ENCODE assay signal across 1 cellular context in the genomic region with DNA sequence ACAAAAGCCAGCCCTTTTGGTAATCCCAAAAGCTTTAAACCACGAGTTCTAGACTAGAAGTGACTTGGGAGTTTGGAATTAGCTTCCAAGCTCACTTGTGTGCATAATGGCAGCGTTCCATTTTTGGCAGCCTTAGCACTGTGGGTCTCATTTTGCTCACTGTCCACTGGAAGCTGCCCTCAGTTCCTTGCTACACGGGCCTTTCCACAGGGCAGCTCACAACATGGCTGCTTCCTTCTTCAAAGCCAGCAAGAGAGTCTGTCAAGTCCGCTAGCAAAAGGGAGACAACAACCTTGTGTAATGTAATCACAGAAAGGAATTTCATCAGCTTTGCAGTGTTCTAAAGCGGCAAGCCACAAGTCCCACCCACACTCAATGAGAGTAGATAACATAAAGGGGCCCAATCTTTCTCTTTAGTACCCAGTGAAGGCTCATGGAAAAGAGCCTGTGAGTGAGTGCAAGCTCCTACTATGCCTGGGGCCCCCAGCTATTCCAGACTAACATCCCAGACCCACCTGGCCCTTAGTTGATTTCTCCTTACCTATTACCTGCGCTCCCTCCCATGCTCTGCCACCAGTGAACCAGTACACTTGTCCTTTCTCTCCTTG.
A peak's percentile ranks its signal among the peaks of the same experiment; 100 is the strongest.
TF ChIP-seq lines count a peak whose summit lies in the region.

No MANE protein-coding gene starts in this region.

TF ChIP-seq in HepG2, 621 proteins besides CTCF, POLR2A, EP300 and RAD21 (continued from another document and continues in another):
- TF ChIP-seq, protein P1, sequence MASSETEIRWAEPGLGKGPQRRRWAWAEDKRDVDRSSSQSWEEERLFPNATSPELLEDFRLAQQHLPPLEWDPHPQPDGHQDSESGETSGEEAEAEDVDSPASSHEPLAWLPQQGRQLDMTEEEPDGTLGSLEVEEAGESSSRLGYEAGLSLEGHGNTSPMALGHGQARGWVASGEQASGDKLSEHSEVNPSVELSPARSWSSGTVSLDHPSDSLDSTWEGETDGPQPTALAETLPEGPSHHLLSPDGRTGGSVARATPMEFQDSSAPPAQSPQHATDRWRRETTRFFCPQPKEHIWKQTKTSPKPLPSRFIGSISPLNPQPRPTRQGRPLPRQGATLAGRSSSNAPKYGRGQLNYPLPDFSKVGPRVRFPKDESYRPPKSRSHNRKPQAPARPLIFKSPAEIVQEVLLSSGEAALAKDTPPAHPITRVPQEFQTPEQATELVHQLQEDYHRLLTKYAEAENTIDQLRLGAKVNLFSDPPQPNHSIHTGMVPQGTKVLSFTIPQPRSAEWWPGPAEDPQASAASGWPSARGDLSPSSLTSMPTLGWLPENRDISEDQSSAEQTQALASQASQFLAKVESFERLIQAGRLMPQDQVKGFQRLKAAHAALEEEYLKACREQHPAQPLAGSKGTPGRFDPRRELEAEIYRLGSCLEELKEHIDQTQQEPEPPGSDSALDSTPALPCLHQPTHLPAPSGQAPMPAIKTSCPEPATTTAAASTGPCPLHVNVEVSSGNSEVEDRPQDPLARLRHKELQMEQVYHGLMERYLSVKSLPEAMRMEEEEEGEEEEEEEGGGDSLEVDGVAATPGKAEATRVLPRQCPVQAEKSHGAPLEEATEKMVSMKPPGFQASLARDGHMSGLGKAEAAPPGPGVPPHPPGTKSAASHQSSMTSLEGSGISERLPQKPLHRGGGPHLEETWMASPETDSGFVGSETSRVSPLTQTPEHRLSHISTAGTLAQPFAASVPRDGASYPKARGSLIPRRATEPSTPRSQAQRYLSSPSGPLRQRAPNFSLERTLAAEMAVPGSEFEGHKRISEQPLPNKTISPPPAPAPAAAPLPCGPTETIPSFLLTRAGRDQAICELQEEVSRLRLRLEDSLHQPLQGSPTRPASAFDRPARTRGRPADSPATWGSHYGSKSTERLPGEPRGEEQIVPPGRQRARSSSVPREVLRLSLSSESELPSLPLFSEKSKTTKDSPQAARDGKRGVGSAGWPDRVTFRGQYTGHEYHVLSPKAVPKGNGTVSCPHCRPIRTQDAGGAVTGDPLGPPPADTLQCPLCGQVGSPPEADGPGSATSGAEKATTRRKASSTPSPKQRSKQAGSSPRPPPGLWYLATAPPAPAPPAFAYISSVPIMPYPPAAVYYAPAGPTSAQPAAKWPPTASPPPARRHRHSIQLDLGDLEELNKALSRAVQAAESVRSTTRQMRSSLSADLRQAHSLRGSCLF (CRISPR knock-in tag; IDR thresholded peaks at IDR 0.05; ENCODE audit: borderline replicate concordance): no peak
- TF ChIP-seq SNAPC2 (CRISPR knock-in tag; IDR thresholded peaks at IDR 0.05) (no peak), ZFP1 (CRISPR knock-in tag; IDR thresholded peaks at IDR 0.05) (0 out of 2 replicates have a peak, but pooled peaks have one; percentile 37), TCF7 (IDR thresholded peaks at IDR 0.05; ENCODE audit: low read depth) (0 out of 2 replicates have a peak, but pooled peaks have one; percentile 21), TOPORS (CRISPR knock-in tag; IDR thresholded peaks at IDR 0.05) (no peak), ZNF644 (CRISPR knock-in tag; IDR thresholded peaks at IDR 0.05; ENCODE audit: low read depth) (peak; percentile 88), REPIN1 (CRISPR knock-in tag; IDR thresholded peaks at IDR 0.05; ENCODE audit: borderline replicate concordance, low read depth) (0 out of 2 replicates have a peak, but pooled peaks have one; percentile 36), JDP2 (CRISPR knock-in tag; IDR thresholded peaks at IDR 0.05; ENCODE audit: borderline replicate concordance) (no peak), ZNF777 (CRISPR knock-in tag; IDR thresholded peaks at IDR 0.05) (no peak), KDM3A (CRISPR knock-in tag; IDR thresholded peaks at IDR 0.05; ENCODE audit: low read depth) (peak; percentile 20; the same call in 1 of the 2 replicates), HNF1B (CRISPR knock-in tag; IDR thresholded peaks at IDR 0.05) (0 out of 2 replicates have a peak, but pooled peaks have one; percentile 39), RNF219 (CRISPR knock-in tag; IDR thresholded peaks at IDR 0.05) (no peak), KAT8 (CRISPR knock-in tag; IDR thresholded peaks at IDR 0.05) (peak; percentile 65), YY1 (IDR thresholded peaks at IDR 0.05; ENCODE audit: insufficient read depth, insufficient replicate concordance, low read depth, low read length) (peak; percentile 65), NCOA5 (CRISPR knock-in tag; IDR thresholded peaks at IDR 0.05) (no peak), ZNF441 (CRISPR knock-in tag; IDR thresholded peaks at IDR 0.05; ENCODE audit: borderline replicate concordance) (0 out of 2 replicates have a peak, but pooled peaks have one; percentile 24), ZNF562 (CRISPR knock-in tag; IDR thresholded peaks at IDR 0.05; ENCODE audit: borderline replicate concordance) (no peak), ZNF143 (CRISPR knock-in tag; IDR thresholded peaks at IDR 0.05) (no peak), SIN3A (IDR thresholded peaks at IDR 0.05; ENCODE audit: borderline replicate concordance, low read depth, low read length) (no peak), GATAD2A (CRISPR knock-in tag; IDR thresholded peaks at IDR 0.05) (peak; percentile 66), MTF2 (CRISPR knock-in tag; IDR thresholded peaks at IDR 0.05; ENCODE audit: borderline replicate concordance) (no peak), ZFP82 (CRISPR knock-in tag; IDR thresholded peaks at IDR 0.05; ENCODE audit: borderline replicate concordance) (no peak), NPAS2 (CRISPR knock-in tag; IDR thresholded peaks at IDR 0.05; ENCODE audit: borderline replicate concordance) (no peak), ZBTB7B (CRISPR knock-in tag; IDR thresholded peaks at IDR 0.05) (0 out of 2 replicates have a peak, but pooled peaks have one; percentile 32), TAF1 (CRISPR knock-in tag; IDR thresholded peaks at IDR 0.05) (peak; percentile 32; the same call in 1 of the 2 replicates), ZNF251 (CRISPR knock-in tag; IDR thresholded peaks at IDR 0.05) (no peak), ZNF292 (CRISPR knock-in tag; IDR thresholded peaks at IDR 0.05; ENCODE audit: borderline replicate concordance, low read depth) (peak; percentile 44; the same call in 1 of the 2 replicates), ZMYM4 (CRISPR knock-in tag; IDR thresholded peaks at IDR 0.05) (peak; percentile 57), ZNF556 (CRISPR knock-in tag; IDR thresholded peaks at IDR 0.05; ENCODE audit: borderline replicate concordance) (no peak), ZNF431 (CRISPR knock-in tag; IDR thresholded peaks at IDR 0.05; ENCODE audit: borderline replicate concordance, low read depth) (no peak), ARID5B (CRISPR knock-in tag; IDR thresholded peaks at IDR 0.05) (0 out of 2 replicates have a peak, but pooled peaks have one; percentile 33), SAP130 (CRISPR knock-in tag; IDR thresholded peaks at IDR 0.05; ENCODE audit: low read depth) (peak; percentile 29; the same call in 1 of the 2 replicates), SMARCC2 (IDR thresholded peaks at IDR 0.05) (no peak), MIXL1 (CRISPR knock-in tag; IDR thresholded peaks at IDR 0.05) (0 out of 2 replicates have a peak, but pooled peaks have one; percentile 17), SOX13 (IDR thresholded peaks at IDR 0.05) (no peak), SOX13 (CRISPR knock-in tag; conservative IDR thresholded peaks at IDR 0.05 in 1 of 2, IDR thresholded peaks at IDR 0.05 in 1 of 2) (peak in 1 of 2 experiments; percentile 55; a peak in 2 of 4 replicates), ATAD3A (CRISPR knock-in tag; IDR thresholded peaks at IDR 0.05) (no peak), ZSCAN22 (CRISPR knock-in tag; IDR thresholded peaks at IDR 0.05) (no peak)
- TF ChIP-seq, protein P2, sequence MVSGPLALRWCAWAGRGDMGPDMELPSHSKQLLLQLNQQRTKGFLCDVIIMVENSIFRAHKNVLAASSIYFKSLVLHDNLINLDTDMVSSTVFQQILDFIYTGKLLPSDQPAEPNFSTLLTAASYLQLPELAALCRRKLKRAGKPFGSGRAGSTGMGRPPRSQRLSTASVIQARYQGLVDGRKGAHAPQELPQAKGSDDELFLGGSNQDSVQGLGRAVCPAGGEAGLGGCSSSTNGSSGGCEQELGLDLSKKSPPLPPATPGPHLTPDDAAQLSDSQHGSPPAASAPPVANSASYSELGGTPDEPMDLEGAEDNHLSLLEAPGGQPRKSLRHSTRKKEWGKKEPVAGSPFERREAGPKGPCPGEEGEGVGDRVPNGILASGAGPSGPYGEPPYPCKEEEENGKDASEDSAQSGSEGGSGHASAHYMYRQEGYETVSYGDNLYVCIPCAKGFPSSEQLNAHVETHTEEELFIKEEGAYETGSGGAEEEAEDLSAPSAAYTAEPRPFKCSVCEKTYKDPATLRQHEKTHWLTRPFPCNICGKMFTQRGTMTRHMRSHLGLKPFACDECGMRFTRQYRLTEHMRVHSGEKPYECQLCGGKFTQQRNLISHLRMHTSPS (CRISPR knock-in tag; IDR thresholded peaks at IDR 0.05; ENCODE audit: low read depth): no peak
- TF ChIP-seq, protein P3, sequence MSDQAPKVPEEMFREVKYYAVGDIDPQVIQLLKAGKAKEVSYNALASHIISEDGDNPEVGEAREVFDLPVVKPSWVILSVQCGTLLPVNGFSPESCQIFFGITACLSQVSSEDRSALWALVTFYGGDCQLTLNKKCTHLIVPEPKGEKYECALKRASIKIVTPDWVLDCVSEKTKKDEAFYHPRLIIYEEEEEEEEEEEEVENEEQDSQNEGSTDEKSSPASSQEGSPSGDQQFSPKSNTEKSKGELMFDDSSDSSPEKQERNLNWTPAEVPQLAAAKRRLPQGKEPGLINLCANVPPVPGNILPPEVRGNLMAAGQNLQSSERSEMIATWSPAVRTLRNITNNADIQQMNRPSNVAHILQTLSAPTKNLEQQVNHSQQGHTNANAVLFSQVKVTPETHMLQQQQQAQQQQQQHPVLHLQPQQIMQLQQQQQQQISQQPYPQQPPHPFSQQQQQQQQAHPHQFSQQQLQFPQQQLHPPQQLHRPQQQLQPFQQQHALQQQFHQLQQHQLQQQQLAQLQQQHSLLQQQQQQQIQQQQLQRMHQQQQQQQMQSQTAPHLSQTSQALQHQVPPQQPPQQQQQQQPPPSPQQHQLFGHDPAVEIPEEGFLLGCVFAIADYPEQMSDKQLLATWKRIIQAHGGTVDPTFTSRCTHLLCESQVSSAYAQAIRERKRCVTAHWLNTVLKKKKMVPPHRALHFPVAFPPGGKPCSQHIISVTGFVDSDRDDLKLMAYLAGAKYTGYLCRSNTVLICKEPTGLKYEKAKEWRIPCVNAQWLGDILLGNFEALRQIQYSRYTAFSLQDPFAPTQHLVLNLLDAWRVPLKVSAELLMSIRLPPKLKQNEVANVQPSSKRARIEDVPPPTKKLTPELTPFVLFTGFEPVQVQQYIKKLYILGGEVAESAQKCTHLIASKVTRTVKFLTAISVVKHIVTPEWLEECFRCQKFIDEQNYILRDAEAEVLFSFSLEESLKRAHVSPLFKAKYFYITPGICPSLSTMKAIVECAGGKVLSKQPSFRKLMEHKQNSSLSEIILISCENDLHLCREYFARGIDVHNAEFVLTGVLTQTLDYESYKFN (CRISPR knock-in tag; conservative IDR thresholded peaks at IDR 0.05): no peak
- TF ChIP-seq, protein P4, sequence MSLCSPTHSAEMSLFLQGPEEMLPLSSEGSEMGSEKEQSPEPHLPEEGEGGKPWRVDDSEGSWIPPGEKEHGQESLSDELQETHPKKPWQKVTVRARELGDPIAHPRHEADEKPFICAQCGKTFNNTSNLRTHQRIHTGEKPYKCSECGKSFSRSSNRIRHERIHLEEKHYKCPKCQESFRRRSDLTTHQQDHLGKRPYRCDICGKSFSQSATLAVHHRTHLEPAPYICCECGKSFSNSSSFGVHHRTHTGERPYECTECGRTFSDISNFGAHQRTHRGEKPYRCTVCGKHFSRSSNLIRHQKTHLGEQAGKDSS (CRISPR knock-in tag; IDR thresholded peaks at IDR 0.05; ENCODE audit: borderline replicate concordance, low read depth): no peak
